Comparison of ENCODE assay signal across 23 cellular contexts in the genomic region with DNA sequence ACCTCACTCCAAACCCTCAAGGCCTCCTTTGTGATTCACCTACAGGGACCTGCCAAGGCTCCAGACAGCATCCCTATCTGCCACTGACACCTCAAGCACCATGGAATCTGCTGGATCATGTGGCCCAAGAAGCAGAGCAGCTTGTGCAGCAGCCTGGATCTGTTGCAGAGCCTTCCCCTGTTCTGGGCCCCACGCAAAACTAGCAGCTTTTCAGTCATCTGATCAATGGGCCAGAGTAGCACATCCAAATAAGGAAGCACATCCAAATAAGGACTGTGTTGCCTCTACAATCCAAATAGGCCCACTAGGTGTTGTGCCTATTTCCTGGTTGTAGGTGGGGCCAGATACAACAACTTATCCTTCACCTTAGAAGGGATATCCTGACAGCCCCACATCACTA.
"Had no signal": no experiment of that assay in that cellular context is flagged by ENCODE, and none has a peak within 500 bp of the region (broad histone marks: within the 10 kb centered on the region; RNA-seq: fewer than 3 reads in every experiment).

No MANE protein-coding gene starts in this region.

- H3K36me3 Mint-ChIP-seq: natural killer cell had no signal

- H3K27ac ChIP-seq: colonic mucosa, hepatocyte, pancreas, stomach, thoracic aorta, transverse colon had no signal

- H3K9me3 ChIP-seq: colonic mucosa, mucosa of descending colon, pancreas, stomach, thoracic aorta, transverse colon had no signal

- H3K79me2 ChIP-seq: hepatocyte had no signal

- H2AFZ ChIP-seq: hepatocyte had no signal

- H3K4me3 ChIP-seq: colonic mucosa, hepatocyte, mucosa of descending colon, pancreas, stomach, thoracic aorta, transverse colon had no signal

- H3K27me3 ChIP-seq: colonic mucosa, hepatocyte, stomach, transverse colon had no signal

- H3K4me2 ChIP-seq: hepatocyte had no signal

- ATAC-seq: left lobe of liver, mucosa of descending colon, natural killer cell, pancreas, right cardiac atrium had no signal

- DNase-seq: colonic mucosa; dermis blood vessel endothelial cell; effector CD4-positive, alpha-beta T cell; endodermal cell; foreskin melanocyte; head of caudate nucleus; mammary epithelial cell; mucosa of descending colon; natural killer cell; nucleus accumbens; pancreas; right cardiac atrium; small intestine; stimulated activated CD4-positive, alpha-beta T cell treated with anti-CD3 and anti-CD28 coated beads, Interleukin-12 subunit alpha, Interleukin-12 subunit beta, amount 100 ng/mL, for 4 hours; stimulated activated naive CD4-positive, alpha-beta T cell; stomach; substantia nigra; transverse colon had no signal

- H3K4me1 Mint-ChIP-seq: endodermal cell, natural killer cell, neural crest cell had no signal

- H3K4me1 ChIP-seq: colonic mucosa, pancreas, stomach, transverse colon had no signal

- H3K27ac Mint-ChIP-seq: endodermal cell, natural killer cell, progenitor cell of endocrine pancreas had no signal

- H3K4me3 Mint-ChIP-seq: endodermal cell, natural killer cell, neural crest cell had no signal

- H3K36me3 ChIP-seq: colonic mucosa, pancreas, stomach, thoracic aorta, transverse colon had no signal

- H3K9me3 Mint-ChIP-seq: endodermal cell, natural killer cell, neural crest cell had no signal
